ENCODE assay signal across 11 cellular contexts in genomic region chr5:179816401-179817070, GRCh38. TPM values are rescaled to one million over a fixed set of nuclear protein-coding genes. Genes with fewer than 3 reads are reported as not detected.
DNase-seq lines count a peak whose midpoint lies in the region; TF ChIP-seq lines count a peak whose summit lies in the region.
"Had no signal": no experiment of that assay in that cellular context is flagged by ENCODE, and none has a peak within 500 bp of the region (broad histone marks: within the 10 kb centered on the region; RNA-seq: fewer than 3 reads in every experiment).

No MANE protein-coding gene starts in this region.

- H3K9me3 ChIP-seq in GM23248 (ENCODE audit: low read depth), result no peaks in the 10 kb centered on the region
- H3K9me3 ChIP-seq in stomach, result no peaks in the 10 kb centered on the region

- H3K27me3 ChIP-seq in GM23248 (replicated peaks; ENCODE audit: insufficient read depth), result no peaks in the 10 kb centered on the region
- no peaks in the 10 kb centered on the region for H3K27me3 ChIP-seq in stomach

- CTCF ChIA-PET in HEK293T (lab: Yijun Ruan, JAX), result no interaction called here

- in situ Hi-C loops in GM23248 (cut with MboI), result no loop called here

- POLR2A ChIA-PET in HEK293T (lab: Yijun Ruan, JAX), result no interaction called here

- TF ChIP-seq CTCF in coronary artery (IDR thresholded peaks at IDR 0.05) (no peak), lower leg skin (IDR thresholded peaks at IDR 0.05) (no peak), stomach (IDR thresholded peaks at IDR 0.05) (no peak)

- no peaks in the 10 kb centered on the region; the same call in 1 of the 2 replicates for H3K36me3 ChIP-seq in GM23248 (ENCODE audit: low read depth)
- H3K36me3 ChIP-seq in stomach, result peaks cover 0 to 28% (median 22%) of the 10 kb centered on the region in 4 donors

- H3K4me1 ChIP-seq in GM23248 (ENCODE audit: insufficient read depth) (peaks cover 20% of the 10 kb centered on the region), stomach (peaks cover 38 to 42% (median 42%) of the 10 kb centered on the region in 4 donors)

- intact Hi-C loops in lower leg skin (cut with DNase I; ENCODE audit: low total_unique reads) (no loop called here), stomach (cut with DNase I; ENCODE audit: low total_unique reads) (no loop called here)

- H2AFZ ChIP-seq in GM23248, result peak overlapping the region; percentile 43

- TF ChIP-seq POLR2A in lower leg skin (IDR thresholded peaks at IDR 0.05), result no peak
- TF ChIP-seq POLR2A in stomach (IDR thresholded peaks at IDR 0.05), result no peak

- peak overlapping the region; percentile 53 for H3K9ac ChIP-seq in GM23248

- no peaks in the 10 kb centered on the region for H3K79me2 ChIP-seq in GM23248 (ENCODE audit: insufficient read depth)

- no peaks in the 10 kb centered on the region for H3K9me2 ChIP-seq in GM23248 (ENCODE audit: insufficient read depth)

- no peaks in the 10 kb centered on the region for H4K20me1 ChIP-seq in GM23248 (ENCODE audit: insufficient read depth)

- WGBS in GM23248 (ENCODE audit: low coverage in 1 of 2, low lambda C conversion rate in 2 of 2, missing lambda C conversion rate in 2 of 2), 2 experiments, result 37 to 39% methylated on average over 42 to 46 of the region's 52 CpGs
- 44 to 52% methylated on average over 37 to 38 of the region's 52 CpGs for WGBS in lower leg skin, 2 donors
- WGBS in stomach, 5 donors, result 30 to 49% (median 30%) methylated on average over 29 to 52 of the region's 52 CpGs

- peak overlapping the region; percentile 33 for H3K4me2 ChIP-seq in GM23248 (ENCODE audit: unreplicated experiment)

- H3K4me3 ChIP-seq in GM23248, result peak overlapping the region; percentile 62
- H3K4me3 ChIP-seq in coronary artery, result peak overlapping the region; percentile 75
- peak overlapping the region; percentile 4 for H3K4me3 ChIP-seq in lower leg skin (ENCODE audit: low read depth, poor library complexity, severe bottlenecking)
- peak overlapping the region; percentile 46 to 56 (median 54) for H3K4me3 ChIP-seq in stomach

- no peaks in the 10 kb centered on the region; the same call in 1 of the 2 replicates for H3F3A ChIP-seq in GM23248 (ENCODE audit: insufficient read depth)

- DNase-seq in GM23248 (peak; percentile 26), coronary artery (ENCODE audit: low spot score) (no peak), lower leg skin (ENCODE audit: low spot score in 2 of 2) (no peak), stomach (no peak), COR-L47 (lab: John Stamatoyannopoulos, UW) (no peak), globus pallidus (ENCODE audit: low spot score) (no peak), HEK293T (ENCODE audit: extremely low spot score) (no peak)
- DNase-seq in NK-92 treated with Interleukin-12 subunit alpha and Interleukin-12 subunit beta, amount 100 ng/mL, for 24 hours (lab: John Stamatoyannopoulos, UW), result no peak
- DNase-seq: NCI-H226; stimulated activated CD4-positive, alpha-beta T cell treated with anti-CD3 and anti-CD28 coated beads, Interleukin-12 subunit alpha, Interleukin-12 subunit beta, amount 100 ng/mL, for 4 hours had no signal

- no peak for TF ChIP-seq EP300 in stomach (IDR thresholded peaks at IDR 0.05)

- H3K27ac ChIP-seq in GM23248, result no peak overlapping the region
- peak overlapping the region; percentile 47 to 55 for H3K27ac ChIP-seq in coronary artery
- peak overlapping the region; percentile 23 to 100 (median 91) for H3K27ac ChIP-seq in stomach

TF ChIP-seq in HEK293T, 16 proteins besides CTCF, POLR2A, EP300 and RAD21:
- TF ChIP-seq ZNF384 (IDR thresholded peaks at IDR 0.05), result no peak
- TF ChIP-seq LEF1 (IDR thresholded peaks at IDR 0.05; ENCODE audit: borderline replicate concordance), result no peak
- no peak for TF ChIP-seq SP1 (IDR thresholded peaks at IDR 0.05)
- TF ChIP-seq CTBP1 (IDR thresholded peaks at IDR 0.05; ENCODE audit: borderline replicate concordance), result no peak
- TF ChIP-seq FOXM1 (IDR thresholded peaks at IDR 0.05; ENCODE audit: borderline replicate concordance), result no peak
- no peak for TF ChIP-seq SUZ12 (IDR thresholded peaks at IDR 0.05)
- no peak for TF ChIP-seq HDGF (IDR thresholded peaks at IDR 0.05; ENCODE audit: borderline replicate concordance)

RNA-seq across cellular contexts. Expression of gene SQSTM1, which starts 4.2 kb away (rescaled TPM):
- total RNA-seq in GM23248 (2014; rRNA removed; shearing (Covaris generic)), result 211 and 228 TPM in 2 replicates
- polyA plus RNA-seq in GM23248 (2016; fragmentation: Nextera tagmentation; extraction: Ambion mirVana) (265 and 310 TPM in 2 replicates), stomach (100 to 1,000 TPM; 166 to 251 (median 213) TPM)
- total RNA-seq in lower leg skin (100 to 1,000 TPM; 263 to 508 (median 298) TPM), stomach (100 to 1,000 TPM; 163 to 693 (median 508) TPM)

RNA-seq across cellular contexts. Expression of gene MGAT4B, which starts 9.9 kb away (rescaled TPM):
- total RNA-seq in GM23248 (2014; rRNA removed; shearing (Covaris generic)), result 139 and 143 TPM in 2 replicates
- polyA plus RNA-seq in GM23248 (2016; fragmentation: Nextera tagmentation; extraction: Ambion mirVana) (28.0 and 28.9 TPM in 2 replicates), stomach (100 to 1,000 TPM in 2 of 3 donors, 10 to 100 TPM in 1; 85.0 to 115 (median 101) TPM)
- total RNA-seq in lower leg skin (100 to 1,000 TPM in 2 of 4 donors, 10 to 100 TPM in 2; 86.3 to 113 (median 101) TPM), stomach (100 to 1,000 TPM; 149 to 617 (median 206) TPM)

RNA-seq across cellular contexts. Expression of gene LTC4S, which starts 22.8 kb away (rescaled TPM):
- total RNA-seq in GM23248 (2014; rRNA removed; shearing (Covaris generic)), result 3.7 and 6.6 TPM in 2 replicates
- 1.6 and 2.0 TPM in 2 replicates for polyA plus RNA-seq in GM23248 (2016; fragmentation: Nextera tagmentation; extraction: Ambion mirVana)
- 10 to 100 TPM in 2 of 4 donors, 1 to 10 TPM in 2; 3.5 to 14.8 (median 9.6) TPM for total RNA-seq in lower leg skin
- 10 to 100 TPM in 2 of 5 donors, 1 to 10 TPM in 2, not detected in 1; 5.0 to 21.0 (median 13.3) TPM for total RNA-seq in stomach
- 1 to 10 TPM; 3.3 to 8.4 (median 8.2) TPM for polyA plus RNA-seq in stomach
- total RNA-seq: glomerular endothelial cell had no signal

RNA-seq across cellular contexts. Expression of gene MRNIP, which starts 42.1 kb away (rescaled TPM):
- 17.3 and 23.0 TPM in 2 replicates for total RNA-seq in GM23248 (2014; rRNA removed; shearing (Covaris generic))
- polyA plus RNA-seq in GM23248 (2016; fragmentation: Nextera tagmentation; extraction: Ambion mirVana) (13.3 and 14.1 TPM in 2 replicates), stomach (10 to 100 TPM; 15.1 to 31.1 (median 27.2) TPM)
- total RNA-seq in lower leg skin (10 to 100 TPM; 13.7 to 44.9 (median 26.5) TPM), stomach (10 to 100 TPM in 4 of 5 donors, 1 to 10 TPM in 1; 8.0 to 46.0 (median 27.0) TPM)

Comparison
In these comparisons a context has a peak if more than half of its experiments do, and no peak if none do; other contexts are left out.
1. H3K4me3 ChIP-seq: peak in every context shown above with its lines; median percentile 75 in coronary artery; 62 in GM23248; 54 in stomach; 4 in lower leg skin.